Comparison of ENCODE assay signal across 1 cellular context in genomic region chrX:120603707-120604358, GRCh38.
TF ChIP-seq lines count a peak whose summit lies in the region.

TSS of gene MCTS1 (plus strand) at chrX:120604101. CDS start at chrX:120604237, 136 bp downstream.

TF ChIP-seq in SK-N-SH, 30 proteins besides CTCF, POLR2A, EP300 and RAD21 (continued from another document):
- TF ChIP-seq MAX (IDR thresholded peaks at IDR 0.05; ENCODE audit: low read depth) (peak; percentile 69), SMC3 (IDR thresholded peaks at IDR 0.05; ENCODE audit: low read depth, low read length) (no peak; the same call in 1 of the 2 replicates), ZBTB33 (IDR thresholded peaks at IDR 0.05; ENCODE audit: borderline replicate concordance, low read depth) (0 out of 2 replicates have a peak, but pooled peaks have one; percentile 33), SIN3A (IDR thresholded peaks at IDR 0.05; ENCODE audit: borderline replicate concordance, low read depth, low read length) (no peak), POLR2AphosphoS5 (IDR thresholded peaks at IDR 0.05; ENCODE audit: low read depth, low read length) (peak; percentile 85), USF2 (IDR thresholded peaks at IDR 0.05; ENCODE audit: borderline replicate concordance, low read depth, low read length) (no peak), IRF3 (IDR thresholded peaks at IDR 0.05; ENCODE audit: low read depth, low read length) (no peak), GABPA (IDR thresholded peaks at IDR 0.05; ENCODE audit: low read depth) (peak; percentile 86), FOXJ3 (CRISPR knock-in tag; IDR thresholded peaks at IDR 0.05) (no peak), FOSL2 (IDR thresholded peaks at IDR 0.05; ENCODE audit: borderline replicate concordance, low read depth) (no peak), RXRA (IDR thresholded peaks at IDR 0.05; ENCODE audit: borderline replicate concordance, low read depth) (no peak), MXI1 (IDR thresholded peaks at IDR 0.05; ENCODE audit: low read depth, low read length) (peak; percentile 82)
